ENCODE assay signal across 30 cellular contexts in genomic region chr2:166453995-166454595, GRCh38. TPM values are rescaled to one million over a fixed set of nuclear protein-coding genes. Genes with fewer than 3 reads are reported as not detected.
"Had no signal": no experiment of that assay in that cellular context is flagged by ENCODE, and none has a peak within 500 bp of the region (broad histone marks: within the 10 kb centered on the region; RNA-seq: fewer than 3 reads in every experiment).

No MANE protein-coding gene starts in this region.

- H3K9me3 ChIP-seq: colonic mucosa, gastrocnemius medialis, mucosa of descending colon, prostate gland, right atrium auricular region, suprapubic skin, transverse colon, vagina had no signal

- H3K27me3 ChIP-seq: colonic mucosa, gastrocnemius medialis, neural progenitor cell, right atrium auricular region, suprapubic skin, transverse colon, vagina had no signal

- H3K27ac ChIP-seq: colonic mucosa, epithelial cell of prostate, gastrocnemius medialis, neural progenitor cell, prostate gland, right atrium auricular region, suprapubic skin, transverse colon, vagina had no signal

- H3K4me3 ChIP-seq: colonic mucosa, gastrocnemius medialis, mucosa of descending colon, neural progenitor cell, prostate gland, right atrium auricular region, smooth muscle cell, suprapubic skin, transverse colon, vagina had no signal

- H3K4me1 ChIP-seq: colonic mucosa, gastrocnemius medialis, neural progenitor cell, prostate gland, right atrium auricular region, suprapubic skin, transverse colon, vagina had no signal

- DNase-seq: colonic mucosa; effector CD8-positive, alpha-beta T cell; endodermal cell; foreskin fibroblast; gastrocnemius medialis; head of caudate nucleus; left colon; left ventricle myocardium superior; mesenchymal stem cell; mucosa of descending colon; naive B cell; stimulated activated CD4-positive, alpha-beta T cell treated with anti-CD3 and anti-CD28 coated beads, Interleukin-12 subunit alpha, Interleukin-12 subunit beta, amount 100 ng/mL, for 4 hours; stimulated activated CD4-positive, alpha-beta T cell treated with anti-CD3 and anti-CD28 coated beads, Interleukin-1b, Interleukin-23, amount 100 ng/mL, for 48 hours; stimulated activated CD4-positive, alpha-beta T cell treated with anti-CD3 and anti-CD28 coated beads, Interleukin-4, amount 100 ng/mL, for 1 hour; stimulated activated CD8-positive, alpha-beta memory T cell treated with anti-CD3 and anti-CD28 coated beads, Interleukin-4, amount 100 ng/mL, for 48 hours; stimulated activated naive CD4-positive, alpha-beta T cell; stimulated activated naive CD8-positive, alpha-beta T cell treated with anti-CD3 and anti-CD28 coated beads, Interleukin-15, amount 100 ng/mL, for 72 hours; transverse colon had no signal

- H2AFZ ChIP-seq: neural progenitor cell had no signal

- H3K4me2 ChIP-seq: neural progenitor cell, smooth muscle cell had no signal

- FAIRE-seq: islet of Langerhans had no signal

- ATAC-seq: esophagus mucosa; gastrocnemius medialis; left colon; left ventricle myocardium superior; mucosa of descending colon; sciatic nerve; stimulated activated naive CD8-positive, alpha-beta T cell treated with anti-CD3 and anti-CD28 coated beads, Interleukin-15, amount 100 ng/mL, for 72 hours had no signal

- H3K9ac ChIP-seq: neural progenitor cell had no signal

- H3K36me3 ChIP-seq: colonic mucosa, gastrocnemius medialis, neural progenitor cell, prostate gland, right atrium auricular region, suprapubic skin, transverse colon, vagina had no signal

RNA-seq across cellular contexts. Expression of gene SCN7A, which starts 40.0 kb away (rescaled TPM):
- total RNA-seq: glomerular endothelial cell, lung microvascular endothelial cell, smooth muscle cell had no signal
- polyA plus RNA-seq: smooth muscle cell had no signal
